Comparison of ENCODE assay signal across 1 cellular context in the genomic region with DNA sequence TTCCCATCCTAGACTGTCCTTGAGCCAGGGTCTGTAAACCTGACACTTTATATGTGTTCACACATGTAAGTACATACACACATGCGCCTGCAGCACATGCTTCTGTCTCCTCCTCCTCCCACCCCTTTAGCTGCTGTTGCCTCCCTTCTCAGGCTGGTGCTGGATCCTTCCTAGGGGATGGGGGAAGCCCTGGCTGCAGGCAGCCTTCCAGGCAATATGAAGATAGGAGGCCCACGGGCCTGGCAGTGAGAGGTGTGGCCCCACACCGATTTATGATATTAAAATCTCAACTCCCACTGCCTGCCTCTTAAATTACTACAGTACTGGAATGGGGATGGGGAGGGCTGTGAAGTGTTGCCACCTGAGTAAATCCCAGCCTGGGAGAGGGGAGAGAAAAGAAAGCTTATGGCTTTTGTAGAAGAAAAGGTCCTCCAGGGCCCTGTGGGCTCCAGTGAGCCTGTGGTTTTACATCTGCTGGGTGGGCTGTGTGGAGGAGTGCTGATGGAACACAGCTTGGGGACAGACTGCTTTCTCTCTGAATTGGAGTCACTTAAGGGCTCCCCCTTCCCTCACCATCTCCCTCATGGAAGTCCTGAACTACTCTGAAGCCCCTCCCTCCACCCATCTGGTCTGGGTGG.
TF ChIP-seq lines count a peak whose summit lies in the region.

No MANE protein-coding gene starts in this region.

TF ChIP-seq in HEK293T, 16 proteins besides CTCF, POLR2A, EP300 and RAD21:
- TF ChIP-seq ELF4 (IDR thresholded peaks at IDR 0.05) (no peak), FOXM1 (IDR thresholded peaks at IDR 0.05; ENCODE audit: borderline replicate concordance) (no peak), BHLHE40 (IDR thresholded peaks at IDR 0.05; ENCODE audit: borderline replicate concordance) (no peak), L3MBTL2 (conservative IDR thresholded peaks at IDR 0.05) (no peak), SUZ12 (IDR thresholded peaks at IDR 0.05) (no peak), ARNT (IDR thresholded peaks at IDR 0.05) (no peak), CTBP1 (IDR thresholded peaks at IDR 0.05; ENCODE audit: borderline replicate concordance) (no peak), FOXA1 (IDR thresholded peaks at IDR 0.05) (no peak), ZNF384 (IDR thresholded peaks at IDR 0.05) (no peak), LEF1 (IDR thresholded peaks at IDR 0.05; ENCODE audit: borderline replicate concordance) (no peak), PKNOX1 (IDR thresholded peaks at IDR 0.05) (no peak)
